ENCODE assay signal across 9 cellular contexts in the genomic region with DNA sequence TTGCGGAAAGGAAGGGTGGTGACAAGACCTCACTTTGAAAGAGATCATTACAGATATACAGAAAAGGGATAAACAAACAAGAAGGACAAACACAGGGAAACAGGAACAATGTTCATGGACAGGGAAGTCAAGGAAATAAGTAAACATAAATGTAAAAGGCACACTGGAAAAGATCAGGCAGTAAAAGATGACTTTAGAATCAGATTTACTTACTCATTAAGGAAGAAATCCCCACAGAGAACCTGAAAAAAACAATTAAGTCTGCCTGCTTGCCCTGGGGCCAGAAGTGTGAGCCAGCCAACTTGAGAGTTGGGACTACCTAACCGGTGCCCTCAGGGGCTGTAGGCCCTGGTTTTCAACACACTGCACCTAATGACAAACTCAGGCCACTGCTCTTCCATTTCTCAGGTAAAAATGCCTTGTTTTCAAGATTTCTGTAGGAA. TPM values are rescaled to one million over a fixed set of nuclear protein-coding genes. Genes with fewer than 3 reads are reported as not detected.
DNase-seq lines count a peak whose midpoint lies in the region; ATAC-seq and TF ChIP-seq lines count a peak whose summit lies in the region.
"Had no signal": no experiment of that assay in that cellular context is flagged by ENCODE, and none has a peak within 500 bp of the region (broad histone marks: within the 10 kb centered on the region; RNA-seq: fewer than 3 reads in every experiment).

No MANE protein-coding gene starts in this region.

- TF ChIP-seq CTCF in VCaP (conservative IDR thresholded peaks at IDR 0.05) = no peak
- TF ChIP-seq CTCF in stomach (IDR thresholded peaks at IDR 0.05) = no peak

- H3K27ac Mint-ChIP-seq in activated naive CD4-positive, alpha-beta T cell treated with anti-CD3 and anti-CD28 coated beads, Interleukin-2, amount 10 ng/mL, durations not matched to agents 7 days and 5 days = no peak overlapping the region

- no peak for TF ChIP-seq POLR2A in stomach (IDR thresholded peaks at IDR 0.05)

- H3K9me3 Mint-ChIP-seq in activated naive CD4-positive, alpha-beta T cell treated with anti-CD3 and anti-CD28 coated beads, Interleukin-2, amount 10 ng/mL, durations not matched to agents 7 days and 5 days = no peaks in the 10 kb centered on the region

- peaks cover 27% of the 10 kb centered on the region for H3K36me3 Mint-ChIP-seq in activated naive CD4-positive, alpha-beta T cell treated with anti-CD3 and anti-CD28 coated beads, Interleukin-2, amount 10 ng/mL, durations not matched to agents 7 days and 5 days

- peak overlapping the region; percentile 91 for H3K4me3 Mint-ChIP-seq in activated naive CD4-positive, alpha-beta T cell treated with anti-CD3 and anti-CD28 coated beads, Interleukin-2, amount 10 ng/mL, durations not matched to agents 7 days and 5 days

- DNase-seq in activated naive CD4-positive, alpha-beta T cell treated with anti-CD3 and anti-CD28 coated beads, Interleukin-2, amount 10 ng/mL, durations not matched to agents 7 days and 5 days = no peak
- DNase-seq in activated naive CD4-positive, alpha-beta T cell (lab: John Stamatoyannopoulos, UW) = no peak
- DNase-seq in stomach = peak; percentile 22
- no peak for DNase-seq in NCI-H2171 (lab: John Stamatoyannopoulos, UW)
- no peak for DNase-seq in substantia nigra (lab: John Stamatoyannopoulos, UW)
- DNase-seq: esophagus squamous epithelium had no signal

- H3K9ac ChIP-seq in iPS-20b (ENCODE audit: low read depth, low read length) = no peak overlapping the region

- H3K36me3 ChIP-seq in iPS-20b (ENCODE audit: insufficient read depth, low read depth, low read length) = no peaks in the 10 kb centered on the region
- H3K36me3 ChIP-seq in stomach = no peaks in the 10 kb centered on the region
- H3K36me3 ChIP-seq: esophagus squamous epithelium had no signal

- peaks cover 71% of the 10 kb centered on the region for H3K4me1 Mint-ChIP-seq in activated naive CD4-positive, alpha-beta T cell treated with anti-CD3 and anti-CD28 coated beads, Interleukin-2, amount 10 ng/mL, durations not matched to agents 7 days and 5 days

- H3K27ac ChIP-seq in VCaP (peak overlapping the region; percentile 85), iPS-20b (ENCODE audit: low read length) (no peak overlapping the region), stomach (no peak overlapping the region), substantia nigra (ENCODE audit: low read depth, low read length, poor library complexity, severe bottlenecking) (no peak overlapping the region)
- H3K27ac ChIP-seq: esophagus squamous epithelium had no signal

- whole genome bisulfite sequencing in stomach, 5 donors = 90 to 95% (median 92%) methylated on average over 2 of the region's 2 CpGs

- CTCF ChIA-PET in activated naive CD4-positive, alpha-beta T cell treated with anti-CD3 and anti-CD28 coated beads, Interleukin-2, amount 10 ng/mL, durations not matched to agents 7 days and 5 days (lab: Charles Lee) = interaction anchor here (0.6 to 1.3 kb wide), 4 partner anchors 24 to 150 kb away, joined by 3 read pairs; no protein-coding TSS in a partner anchor

- no peak for TF ChIP-seq EP300 in stomach (IDR thresholded peaks at IDR 0.05)

- peaks cover 6% of the 10 kb centered on the region for H3K27me3 Mint-ChIP-seq in activated naive CD4-positive, alpha-beta T cell treated with anti-CD3 and anti-CD28 coated beads, Interleukin-2, amount 10 ng/mL, durations not matched to agents 7 days and 5 days

- H3K27me3 ChIP-seq in iPS-20b (ENCODE audit: insufficient read depth, low read length) = no peaks in the 10 kb centered on the region
- H3K27me3 ChIP-seq in stomach = no peaks in the 10 kb centered on the region
- H3K27me3 ChIP-seq: esophagus squamous epithelium had no signal

- ATAC-seq in HG02852 (IDR thresholded peaks at IDR 0.05; ENCODE audit: unreplicated experiment) = no peak

- H3K4me1 ChIP-seq in iPS-20b (ENCODE audit: insufficient read depth, low read length) (peaks cover 2% of the 10 kb centered on the region; the same call in 1 of the 2 replicates), stomach (peaks cover 24 to 63% (median 40%) of the 10 kb centered on the region in 4 donors)

- H3K9me3 ChIP-seq in iPS-20b (ENCODE audit: insufficient read depth, low read depth, low read length) (no peaks in the 10 kb centered on the region), stomach (no peaks in the 10 kb centered on the region)
- H3K9me3 ChIP-seq: esophagus squamous epithelium had no signal

- peak overlapping the region; percentile 92; the same call in 1 of the 2 replicates for H3K4me3 ChIP-seq in iPS-20b (ENCODE audit: low read length)
- peak overlapping the region in 2 of 4 donors; percentile 89 to 90 for H3K4me3 ChIP-seq in stomach

- intact Hi-C loops in stomach (cut with DNase I; ENCODE audit: low total_unique reads) = loop anchor here (10.0 kb wide), 1 partner anchor 204 kb away; a partner anchor contains a TSS

RNA-seq across cellular contexts. Expression of a gene that starts 1.7 kb away (rescaled TPM):
- total RNA-seq in stomach = 10 to 100 TPM; 12.3 to 55.6 (median 39.3) TPM
- 10 to 100 TPM; 14.4 to 29.5 (median 24.8) TPM for polyA plus RNA-seq in stomach

RNA-seq across cellular contexts. Expression of a gene that starts 41.8 kb away (rescaled TPM):
- total RNA-seq in stomach = 1 to 10 TPM in 3 of 5 donors, under 1 TPM in 1, not detected in 1; 0.87 to 4.5 (median 2.0) TPM
- polyA plus RNA-seq in stomach = 1 to 10 TPM; 2.5 to 8.3 (median 4.9) TPM
